Comparison of ENCODE assay signal across 11 cellular contexts in the genomic region with DNA sequence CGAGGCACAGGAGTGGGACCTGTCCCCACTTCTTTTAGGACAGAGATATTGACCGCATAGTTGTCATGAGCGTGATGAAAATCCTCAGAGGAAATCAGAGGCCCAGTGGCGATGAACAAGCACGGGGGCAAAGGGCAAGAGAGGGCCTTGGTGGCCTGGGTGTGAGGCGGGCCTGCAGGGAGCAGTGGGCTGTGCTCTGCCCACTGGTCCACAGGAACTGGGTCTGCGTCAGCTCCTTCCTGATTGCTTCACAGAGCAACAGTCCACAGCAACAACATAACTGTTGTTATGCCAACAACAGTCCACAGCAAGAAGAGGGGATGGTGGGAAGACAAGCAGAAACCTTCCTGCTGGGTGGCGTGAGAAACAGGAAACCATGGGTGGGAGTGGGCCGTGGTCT.
A peak's percentile ranks its signal among the peaks of the same experiment; 100 is the strongest.
DNase-seq lines count a peak whose midpoint lies in the region; ATAC-seq and TF ChIP-seq lines count a peak whose summit lies in the region.
"Had no signal": no experiment of that assay in that cellular context is flagged by ENCODE, and none has a peak within 500 bp of the region (broad histone marks: within the 10 kb centered on the region; RNA-seq: fewer than 3 reads in every experiment).

No MANE protein-coding gene starts in this region.

- TF ChIP-seq CTCF in fibroblast of pulmonary artery (IDR thresholded peaks at IDR 0.05; ENCODE audit: low read length, missing control alignments): no peak
- no peak for TF ChIP-seq CTCF in Caco-2 (IDR thresholded peaks at IDR 0.05; ENCODE audit: insufficient read depth in 1 of 2, low read depth in 1 of 2, low read length in 1 of 2, severe bottlenecking in 1 of 2, unreplicated experiment in 1 of 2)
- TF ChIP-seq CTCF in SK-N-SH (IDR thresholded peaks at IDR 0.05): no peak

- H3K4me3 Mint-ChIP-seq in CD4-positive, alpha-beta memory T cell: no peak overlapping the region
- no peak overlapping the region for H3K4me3 Mint-ChIP-seq in natural killer cell treated with Interleukin-12 subunit alpha and Interleukin-12 subunit beta and Interleukin-15 and Interleukin-18, amount 100 ng/mL, for 72 hours
- H3K4me3 Mint-ChIP-seq in Caco-2 (ENCODE audit: unreplicated experiment): no peak overlapping the region

- intact Hi-C loops in CD4-positive, alpha-beta memory T cell (cut with micrococcal nuclease): no loop called here
- intact Hi-C loops in Caco-2 (cut with micrococcal nuclease; ENCODE audit: unreplicated experiment): no loop called here

- POLR2A ChIA-PET in CD4-positive, alpha-beta memory T cell (lab: Charles Lee; ENCODE audit: partially characterized antibody): no interaction called here
- POLR2A ChIA-PET in Caco-2 (lab: Charles Lee): no interaction called here
- POLR2A ChIA-PET in SK-N-SH (lab: Yijun Ruan, JAX): no interaction called here

- no peaks in the 10 kb centered on the region for H3K36me3 ChIP-seq in CD4-positive, alpha-beta memory T cell (ENCODE audit: insufficient read depth, low read length)
- H3K36me3 ChIP-seq in SK-N-MC (ENCODE audit: insufficient read depth, low read length): peaks cover 5% of the 10 kb centered on the region; the same call in 1 of the 2 replicates
- no peaks in the 10 kb centered on the region for H3K36me3 ChIP-seq in Caco-2 (ENCODE audit: control insufficient read depth, insufficient read depth, low read length)
- H3K36me3 ChIP-seq in SK-N-SH (replicated peaks in 1 of 2; ENCODE audit: control insufficient read depth in 1 of 2, insufficient read depth in 2 of 2, low read length in 1 of 2): peaks cover 6 to 20% of the 10 kb centered on the region in 2 experiments
- H3K36me3 ChIP-seq: breast epithelium had no signal

- H3K36me3 Mint-ChIP-seq in CD4-positive, alpha-beta memory T cell: peaks cover 20 to 33% of the 10 kb centered on the region in 2 donors
- no peaks in the 10 kb centered on the region for H3K36me3 Mint-ChIP-seq in natural killer cell treated with Interleukin-12 subunit alpha and Interleukin-12 subunit beta and Interleukin-15 and Interleukin-18, amount 100 ng/mL, for 72 hours
- peaks cover 40% of the 10 kb centered on the region for H3K36me3 Mint-ChIP-seq in Caco-2 (ENCODE audit: insufficient read depth, unreplicated experiment)

- H3K9ac ChIP-seq in SK-N-MC (ENCODE audit: insufficient read length) (no peak overlapping the region), SK-N-SH (no peak overlapping the region)

- no peaks in the 10 kb centered on the region; the same call in 1 of the 2 replicates for H3K79me2 ChIP-seq in SK-N-SH (ENCODE audit: insufficient read depth)

- H3K27me3 Mint-ChIP-seq in CD4-positive, alpha-beta memory T cell: no peaks in the 10 kb centered on the region
- no peaks in the 10 kb centered on the region for H3K27me3 Mint-ChIP-seq in natural killer cell treated with Interleukin-12 subunit alpha and Interleukin-12 subunit beta and Interleukin-15 and Interleukin-18, amount 100 ng/mL, for 72 hours
- no peaks in the 10 kb centered on the region for H3K27me3 Mint-ChIP-seq in Caco-2 (ENCODE audit: insufficient read depth, unreplicated experiment)

- peak overlapping the region in 4 of 7 donors; percentile 8 to 86 (median 24) for H3K27ac Mint-ChIP-seq in CD4-positive, alpha-beta memory T cell
- peak overlapping the region; percentile 41 to 53 for H3K27ac Mint-ChIP-seq in natural killer cell treated with Interleukin-12 subunit alpha and Interleukin-12 subunit beta and Interleukin-15 and Interleukin-18, amount 100 ng/mL, for 72 hours
- no peak overlapping the region for H3K27ac Mint-ChIP-seq in Caco-2 (ENCODE audit: unreplicated experiment)

- no peaks in the 10 kb centered on the region for H3K4me1 ChIP-seq in CD4-positive, alpha-beta memory T cell (ENCODE audit: insufficient read depth, low read length)
- no peaks in the 10 kb centered on the region for H3K4me1 ChIP-seq in Caco-2
- peaks cover 0 to 7% of the 10 kb centered on the region in 2 experiments; a peak in 2 of 4 replicates for H3K4me1 ChIP-seq in SK-N-SH (ENCODE audit: control insufficient read depth in 1 of 2, insufficient read depth in 2 of 2, low read depth in 1 of 2, low read length in 1 of 2)
- H3K4me1 ChIP-seq: breast epithelium had no signal

- DNase-seq in CD4-positive, alpha-beta memory T cell: no peak
- DNase-seq in SK-N-MC (ENCODE audit: low read depth, low spot score) (no peak), fibroblast of pulmonary artery (ENCODE audit: low read depth) (peak; percentile 93), Caco-2 (no peak), LoVo (ENCODE audit: low spot score) (no peak), SK-N-SH (no peak)
- no peak for DNase-seq in natural killer cell treated with Interleukin-12 subunit alpha and Interleukin-12 subunit beta and Interleukin-15 and Interleukin-18, amount 100 ng/mL, for 72 hours (ENCODE audit: low spot score)
- DNase-seq: NCI-H1417 treated with DMSO at 0.1 percent for 48 hours had no signal

- peaks cover 0 to 2% (median 0%) of the 10 kb centered on the region in 8 donors for H3K9me3 Mint-ChIP-seq in CD4-positive, alpha-beta memory T cell
- H3K9me3 Mint-ChIP-seq in natural killer cell treated with Interleukin-12 subunit alpha and Interleukin-12 subunit beta and Interleukin-15 and Interleukin-18, amount 100 ng/mL, for 72 hours: no peaks in the 10 kb centered on the region
- H3K9me3 Mint-ChIP-seq in Caco-2 (ENCODE audit: unreplicated experiment): no peaks in the 10 kb centered on the region

- no peak overlapping the region for H3K4me3 ChIP-seq in CD4-positive, alpha-beta memory T cell (ENCODE audit: low read length in 2 of 2)
- H3K4me3 ChIP-seq in SK-N-MC: no peak overlapping the region
- no peak overlapping the region for H3K4me3 ChIP-seq in fibroblast of pulmonary artery (replicated peaks; ENCODE audit: low read depth, low read length)
- H3K4me3 ChIP-seq in Caco-2 (ENCODE audit: low read depth, low read length): no peak overlapping the region
- no peak overlapping the region for H3K4me3 ChIP-seq in SK-N-SH (ENCODE audit: low read depth in 2 of 2, low read length in 1 of 2)
- H3K4me3 ChIP-seq: breast epithelium, GM12878 had no signal

- peak in 1 of 2 donors; percentile 46 for ATAC-seq in natural killer cell treated with Interleukin-12 subunit alpha and Interleukin-12 subunit beta and Interleukin-15 and Interleukin-18, amount 100 ng/mL, for 72 hours
- ATAC-seq in HG02870 (IDR thresholded peaks at IDR 0.05; ENCODE audit: unreplicated experiment): no peak
- ATAC-seq: GM12878 had no signal

- no peak overlapping the region for H3K4me2 ChIP-seq in SK-N-SH

- no peaks in the 10 kb centered on the region for H3K9me2 ChIP-seq in SK-N-SH

- no peak for TF ChIP-seq RAD21 in SK-N-SH (IDR thresholded peaks at IDR 0.05; ENCODE audit: low read length)

- H3K9me3 ChIP-seq in CD4-positive, alpha-beta memory T cell (ENCODE audit: control insufficient read depth in 1 of 2, low read length in 2 of 2): no peaks in the 10 kb centered on the region
- H3K9me3 ChIP-seq in SK-N-MC (ENCODE audit: low read depth, low read length) (no peaks in the 10 kb centered on the region), Caco-2 (no peaks in the 10 kb centered on the region), SK-N-SH (no peaks in the 10 kb centered on the region)
- H3K9me3 ChIP-seq: breast epithelium had no signal

- no peak for TF ChIP-seq EP300 in SK-N-SH (IDR thresholded peaks at IDR 0.05; ENCODE audit: borderline replicate concordance in 1 of 2, low read depth in 1 of 2, low read length in 1 of 2)

- peaks cover 6% of the 10 kb centered on the region; the same call in 1 of the 2 replicates for H4K20me1 ChIP-seq in SK-N-SH (ENCODE audit: insufficient read depth)

- no peak overlapping the region for H3K27ac ChIP-seq in CD4-positive, alpha-beta memory T cell (ENCODE audit: low read depth, low read length)
- H3K27ac ChIP-seq in SK-N-MC: peak overlapping the region; percentile 11
- H3K27ac ChIP-seq in SK-N-SH (ENCODE audit: low read depth in 2 of 2, low read length in 1 of 2): no peak overlapping the region
- H3K27ac ChIP-seq: breast epithelium had no signal

- CTCF ChIA-PET in CD4-positive, alpha-beta memory T cell (lab: Charles Lee; ENCODE audit: partially characterized antibody): no interaction called here
- CTCF ChIA-PET in Caco-2 (lab: Charles Lee) (interaction anchor here (0.6 kb wide), 1 partner anchor 364 kb away, joined by 3 read pairs; no protein-coding TSS in a partner anchor), SK-N-SH (lab: Yijun Ruan, JAX) (no interaction called here)

- H3K27me3 ChIP-seq in CD4-positive, alpha-beta memory T cell (ENCODE audit: insufficient read depth, low read length): no peaks in the 10 kb centered on the region
- H3K27me3 ChIP-seq in Caco-2 (replicated peaks; ENCODE audit: control insufficient read depth, insufficient read depth, low read length) (no peaks in the 10 kb centered on the region), SK-N-SH (ENCODE audit: insufficient read depth) (no peaks in the 10 kb centered on the region)
- H3K27me3 ChIP-seq: breast epithelium had no signal

- peaks cover 0 to 11% (median 3%) of the 10 kb centered on the region in 4 donors for H3K4me1 Mint-ChIP-seq in CD4-positive, alpha-beta memory T cell
- peaks cover 19 to 34% of the 10 kb centered on the region in 2 donors for H3K4me1 Mint-ChIP-seq in natural killer cell treated with Interleukin-12 subunit alpha and Interleukin-12 subunit beta and Interleukin-15 and Interleukin-18, amount 100 ng/mL, for 72 hours (ENCODE audit: low read depth in 2 of 2)
- H3K4me1 Mint-ChIP-seq in Caco-2 (ENCODE audit: low read depth, unreplicated experiment): no peaks in the 10 kb centered on the region

- WGBS in SK-N-SH (ENCODE audit: low lambda C conversion rate): 97% methylated on average over 9 of the region's 9 CpGs

- H3F3A ChIP-seq in SK-N-SH (replicated peaks; ENCODE audit: insufficient read depth): no peaks in the 10 kb centered on the region

- BruUV-seq in Caco-2 (replicated peaks; lab: Mats Ljungman, UMichigan): no TSS peak

- H2AFZ ChIP-seq in SK-N-SH (ENCODE audit: low read depth): no peak overlapping the region

TF ChIP-seq in SK-N-SH, 30 proteins besides CTCF, POLR2A, EP300 and RAD21 (continues in another document):
- no peak for TF ChIP-seq FOXJ3 (CRISPR knock-in tag; IDR thresholded peaks at IDR 0.05)
- no peak for TF ChIP-seq GATA2 (CRISPR knock-in tag; IDR thresholded peaks at IDR 0.05)
- TF ChIP-seq, protein P1, sequence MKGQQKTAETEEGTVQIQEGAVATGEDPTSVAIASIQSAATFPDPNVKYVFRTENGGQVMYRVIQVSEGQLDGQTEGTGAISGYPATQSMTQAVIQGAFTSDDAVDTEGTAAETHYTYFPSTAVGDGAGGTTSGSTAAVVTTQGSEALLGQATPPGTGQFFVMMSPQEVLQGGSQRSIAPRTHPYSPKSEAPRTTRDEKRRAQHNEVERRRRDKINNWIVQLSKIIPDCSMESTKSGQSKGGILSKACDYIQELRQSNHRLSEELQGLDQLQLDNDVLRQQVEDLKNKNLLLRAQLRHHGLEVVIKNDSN (IDR thresholded peaks at IDR 0.05; ENCODE audit: borderline replicate concordance, low read depth): no peak
- TF ChIP-seq NRF1 (IDR thresholded peaks at IDR 0.05; ENCODE audit: low read depth, low read length): no peak
- no peak for TF ChIP-seq RCOR1 (IDR thresholded peaks at IDR 0.05; ENCODE audit: low read length)
- no peak for TF ChIP-seq NFIC (IDR thresholded peaks at IDR 0.05; ENCODE audit: borderline replicate concordance)
- no peak for TF ChIP-seq GABPA (IDR thresholded peaks at IDR 0.05; ENCODE audit: low read depth)
